In the genomic region with DNA sequence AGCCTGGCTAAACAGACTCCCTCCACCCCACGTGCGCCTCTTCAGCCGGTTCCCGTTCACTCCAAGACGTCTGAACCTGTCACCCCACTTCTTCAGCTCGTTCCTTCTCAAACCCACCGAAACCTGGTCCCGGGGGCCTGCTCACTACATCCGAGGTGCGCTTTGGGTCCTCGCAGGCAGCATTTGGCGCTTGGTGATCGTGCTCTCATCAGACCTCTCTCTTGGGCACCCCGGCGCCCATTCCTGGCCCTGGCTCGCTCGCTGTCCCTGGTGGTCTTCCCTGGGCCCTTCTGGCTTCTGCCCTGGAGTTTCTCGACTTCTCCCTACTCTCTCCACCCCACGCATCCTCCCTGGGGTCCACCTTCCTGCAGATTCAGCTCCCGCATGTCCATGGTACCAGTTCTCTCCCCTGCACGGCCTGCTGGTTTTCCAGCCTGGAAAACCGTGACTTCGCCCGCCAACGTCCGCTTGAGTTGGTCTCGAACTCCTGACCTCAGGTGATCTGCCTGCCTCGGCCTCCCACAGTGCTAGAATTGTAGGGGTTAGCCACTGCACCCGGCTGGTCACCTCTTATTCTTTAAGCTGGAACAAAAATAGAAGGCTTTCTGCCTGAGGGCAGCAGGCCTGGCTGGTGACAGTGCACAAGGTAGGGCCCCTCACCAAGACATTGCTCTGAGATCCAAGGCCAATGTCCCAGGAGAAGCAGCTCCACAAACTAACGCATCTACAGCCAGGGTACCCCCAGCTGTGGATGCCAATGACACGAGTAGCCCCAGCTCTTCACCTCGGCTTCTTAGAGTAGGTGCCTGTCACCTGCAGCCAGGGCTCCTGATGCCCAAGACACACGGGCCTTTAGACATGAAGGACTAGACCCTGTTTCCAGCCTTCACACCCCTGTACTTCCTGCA, we compare ENCODE assay signal across 8 cellular contexts. TPM values are rescaled to one million over a fixed set of nuclear protein-coding genes. Genes with fewer than 3 reads are reported as not detected.
DNase-seq lines count a peak whose midpoint lies in the region; ATAC-seq and TF ChIP-seq lines count a peak whose summit lies in the region.

No MANE protein-coding gene starts in this region.

- no peaks in the 10 kb centered on the region for H3K27me3 ChIP-seq in adipocyte (replicated peaks; ENCODE audit: control insufficient read depth, insufficient read depth, low read length)
- no peaks in the 10 kb centered on the region for H3K27me3 ChIP-seq in thyroid gland

- intact Hi-C loops in thyroid gland (cut with DNase I), result no loop called here

- H3K9ac ChIP-seq in adipocyte (ENCODE audit: low read length), result peak overlapping the region; percentile 88

- no peak for TF ChIP-seq POLR2A in thyroid gland (IDR thresholded peaks at IDR 0.05)

- H3K9me3 ChIP-seq in adipocyte (ENCODE audit: control insufficient read depth, low read length), result no peaks in the 10 kb centered on the region
- no peaks in the 10 kb centered on the region for H3K9me3 ChIP-seq in thyroid gland

- WGBS in thyroid gland, 2 donors, result 73 to 78% methylated on average over 31 to 33 of the region's 33 CpGs

- H3K4me3 ChIP-seq in adipocyte (ENCODE audit: low read length), result peak overlapping the region; percentile 86
- peak overlapping the region in 2 of 3 donors; percentile 9 to 57 for H3K4me3 ChIP-seq in thyroid gland (replicated peaks in 1 of 3)

- H3K27ac ChIP-seq in thyroid gland, result peak overlapping the region; percentile 71 to 84 (median 76)

- TF ChIP-seq CTCF in thyroid gland (IDR thresholded peaks at IDR 0.05), result no peak

- ATAC-seq in GM19463 (IDR thresholded peaks at IDR 0.05; ENCODE audit: unreplicated experiment), result no peak

- peak; percentile 66 for DNase-seq in activated CD8-positive, alpha-beta memory T cell treated with anti-CD3 and anti-CD28 coated beads, Interleukin-2, amount 50 U/mL, for 48 hours
- no peak for DNase-seq in activated CD8-positive, alpha-beta memory T cell treated with anti-CD3 and anti-CD28 coated beads, Interleukin-2, amount 50 U/mL, for 4 hours
- DNase-seq in adipocyte (ENCODE audit: low read depth), result no peak
- peak; percentile 50 for DNase-seq in kidney tubule cell (ENCODE audit: low spot score)
- DNase-seq in thyroid gland, result no peak
- no peak for DNase-seq in C1 segment of cervical spinal cord (lab: John Stamatoyannopoulos, UW)
- no peak for DNase-seq in cerebellar cortex (ENCODE audit: low spot score)

- peaks cover 18% of the 10 kb centered on the region for H3K4me1 ChIP-seq in adipocyte (ENCODE audit: control insufficient read depth, insufficient read depth, low read length)
- peaks cover 12 to 13% of the 10 kb centered on the region in 2 donors for H3K4me1 ChIP-seq in thyroid gland

- H3K36me3 ChIP-seq in adipocyte (ENCODE audit: control insufficient read depth, insufficient read depth, low read length, severe bottlenecking) (peaks cover 4% of the 10 kb centered on the region), thyroid gland (no peaks in the 10 kb centered on the region)

RNA-seq across cellular contexts. Expression of a gene that starts 1.0 kb away (rescaled TPM):
- 10 to 100 TPM; 14.5 to 19.2 (median 16.3) TPM for total RNA-seq in thyroid gland

Comparison
In these comparisons a context has a peak if more than half of its experiments do, and no peak if none do; other contexts are left out.
1. DNase-seq: peak in activated CD8-positive, alpha-beta memory T cell treated with anti-CD3 and anti-CD28 coated beads, Interleukin-2, amount 50 U/mL, for 48 hours (single experiment) and kidney tubule cell (single experiment); none in activated CD8-positive, alpha-beta memory T cell treated with anti-CD3 and anti-CD28 coated beads, Interleukin-2, amount 50 U/mL, for 4 hours (single experiment), adipocyte (single experiment), thyroid gland (0 of 2), C1 segment of cervical spinal cord (0 of 14) and cerebellar cortex (single experiment).